In the genomic region with DNA sequence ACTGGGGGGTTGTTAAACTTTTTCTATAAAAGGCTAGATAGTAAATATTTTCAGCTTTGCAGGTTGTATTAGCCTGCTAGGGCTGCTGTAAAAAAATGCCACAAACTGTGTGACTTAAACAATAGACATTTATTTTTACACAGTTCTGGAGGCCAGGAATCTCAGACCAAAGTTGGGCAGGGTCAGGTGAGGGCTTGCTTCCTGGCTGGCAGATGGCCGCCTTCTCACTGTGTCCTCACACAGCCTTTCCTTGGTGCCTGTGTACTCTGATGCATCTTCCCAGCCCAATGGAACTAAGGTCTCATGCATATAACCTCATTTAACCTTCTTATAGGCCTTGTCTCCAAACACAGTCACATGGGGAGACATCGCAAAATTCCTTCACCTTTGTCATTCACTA, we compare ENCODE assay signal across 29 cellular contexts.
"Had no signal": no experiment of that assay in that cellular context is flagged by ENCODE, and none has a peak within 500 bp of the region (broad histone marks: within the 10 kb centered on the region; RNA-seq: fewer than 3 reads in every experiment).

No MANE protein-coding gene starts in this region.

- H3K27me3 ChIP-seq: ascending aorta, brain microvascular endothelial cell, colonic mucosa, esophagus squamous epithelium, gastroesophageal sphincter had no signal

- H3K4me1 ChIP-seq: ascending aorta, colonic mucosa, esophagus squamous epithelium, gastroesophageal sphincter had no signal

- ATAC-seq: activated naive CD4-positive, alpha-beta T cell treated with anti-CD3 and anti-CD28 coated beads, Interleukin-2, amount 50 U/mL, for 72 hours; activated T-cell treated with anti-CD3 and anti-CD28 coated beads, Interleukin-2, amount 50 U/mL, for 72 hours; gastroesophageal sphincter; WTC11 had no signal

- H3K36me3 ChIP-seq: ascending aorta, brain microvascular endothelial cell, colonic mucosa, esophagus squamous epithelium, gastroesophageal sphincter had no signal

- DNase-seq: activated CD4-positive, alpha-beta memory T cell treated with anti-CD3 and anti-CD28 coated beads, Interleukin-2, amount 10 ng/mL, durations not matched to agents 7 days and 5 days; activated CD4-positive, alpha-beta T cell treated with anti-CD3 and anti-CD28 coated beads for 1 hour; activated CD4-positive, alpha-beta T cell treated with anti-CD3 and anti-CD28 coated beads for 4 hours; activated CD4-positive, alpha-beta T cell treated with anti-CD3 and anti-CD28 coated beads, Interleukin-2, amount 10 ng/mL, durations not matched to agents 7 days and 5 days; activated CD4-positive, alpha-beta T cell treated with anti-CD3 and anti-CD28 coated beads, Interleukin-2, amount 50 U/mL, for 4 hours; activated CD8-positive, alpha-beta memory T cell treated with anti-CD3 and anti-CD28 coated beads, Interleukin-2, amount 50 U/mL, for 48 hours; activated gamma-delta T cell; activated naive CD4-positive, alpha-beta T cell; activated naive CD4-positive, alpha-beta T cell treated with anti-CD3 and anti-CD28 coated beads, Interleukin-2, amount 10 ng/mL, durations not matched to agents 7 days and 5 days; activated naive CD8-positive, alpha-beta T cell treated with anti-CD3 and anti-CD28 coated beads, Interleukin-2, amount 10 ng/mL, durations not matched to agents 7 days and 5 days; activated T-cell treated with anti-CD3 and anti-CD28 coated beads for 4 hours; activated T-cell treated with anti-CD3 and anti-CD28 coated beads, Interleukin-2, amount 50 U/mL, for 24 hours; activated T-cell treated with anti-CD3 and anti-CD28 coated beads, Interleukin-2, amount 50 U/mL, for 72 hours; brain microvascular endothelial cell; central memory CD4-positive, alpha-beta T cell; cerebellar nuclear complex; colonic mucosa; effector CD8-positive, alpha-beta T cell; esophagus squamous epithelium; foreskin melanocyte; head of caudate nucleus; T-helper 2 cell had no signal

- H3K4me3 ChIP-seq: ascending aorta, colonic mucosa, esophagus squamous epithelium, gastroesophageal sphincter had no signal

- H3K27ac ChIP-seq: ascending aorta, brain microvascular endothelial cell, colonic mucosa, epithelial cell of prostate, esophagus squamous epithelium, gastroesophageal sphincter had no signal

- FAIRE-seq: endometrium, endothelial cell of umbilical vein had no signal

- H3K9me3 ChIP-seq: ascending aorta, colonic mucosa, esophagus squamous epithelium, gastroesophageal sphincter had no signal
